In genomic region chr1:244918422-244919319, GRCh38 we compare ENCODE assay signal across 1 cellular context.
TF ChIP-seq lines count a peak whose summit lies in the region.

No MANE protein-coding gene starts in this region.

TF ChIP-seq in HEK293, 187 proteins besides CTCF, POLR2A, EP300 and RAD21 (continued from another document and continues in another):
- TF ChIP-seq ZNF830 (tag by site-specific recombination; IDR thresholded peaks at IDR 0.05; ENCODE audit: low read depth): no peak
- peak; percentile 49; the same call in 1 of the 2 replicates for TF ChIP-seq ZNF324 (tag by site-specific recombination; IDR thresholded peaks at IDR 0.05)
- no peak for TF ChIP-seq ZNF211 (tag by site-specific recombination; IDR thresholded peaks at IDR 0.05; ENCODE audit: low read depth)
- TF ChIP-seq ZNF600 (tag by site-specific recombination; IDR thresholded peaks at IDR 0.05): peak; percentile 80
- peak; percentile 96 for TF ChIP-seq ZBTB20 (tag by site-specific recombination; IDR thresholded peaks at IDR 0.05)
- no peak for TF ChIP-seq GFI1B (tag by site-specific recombination; IDR thresholded peaks at IDR 0.05)
- 0 out of 2 replicates have a peak, but pooled peaks have one; percentile 13 for TF ChIP-seq ZNF626 (tag by site-specific recombination; IDR thresholded peaks at IDR 0.05)
- TF ChIP-seq ZNF513 (tag by site-specific recombination; IDR thresholded peaks at IDR 0.05): no peak
- peak; percentile 55; the same call in 1 of the 2 replicates for TF ChIP-seq KLF10 (tag by site-specific recombination; IDR thresholded peaks at IDR 0.05)
- TF ChIP-seq ZNF664 (tag by site-specific recombination; IDR thresholded peaks at IDR 0.05): peak; percentile 96
- TF ChIP-seq ZNF350 (tag by site-specific recombination; IDR thresholded peaks at IDR 0.05): no peak
- TF ChIP-seq ZNF621 (tag by site-specific recombination; IDR thresholded peaks at IDR 0.05): no peak
- no peak for TF ChIP-seq ZNF449 (tag by site-specific recombination; IDR thresholded peaks at IDR 0.05)
- TF ChIP-seq ZNF571 (tag by site-specific recombination; IDR thresholded peaks at IDR 0.05): no peak
- no peak for TF ChIP-seq TRIM28 (IDR thresholded peaks at IDR 0.05; ENCODE audit: borderline replicate concordance, low read length)
- TF ChIP-seq ZNF473 (tag by site-specific recombination; IDR thresholded peaks at IDR 0.05): no peak
- no peak for TF ChIP-seq PRDM2 (tag by site-specific recombination; IDR thresholded peaks at IDR 0.05; ENCODE audit: borderline replicate concordance)
- 0 out of 2 replicates have a peak, but pooled peaks have one; percentile 33 for TF ChIP-seq REPIN1 (tag by site-specific recombination; IDR thresholded peaks at IDR 0.05; ENCODE audit: low read depth)
- no peak for TF ChIP-seq ZBTB11 (tag by site-specific recombination; conservative IDR thresholded peaks at IDR 0.05; ENCODE audit: low read depth)
- no peak for TF ChIP-seq ZNF274 (IDR thresholded peaks at IDR 0.05; ENCODE audit: low read length)
- TF ChIP-seq ZNF274 (tag by site-specific recombination; IDR thresholded peaks at IDR 0.05; ENCODE audit: borderline replicate concordance): no peak
- TF ChIP-seq PATZ1 (tag by site-specific recombination; IDR thresholded peaks at IDR 0.05): peak; percentile 65
- peak; percentile 72 for TF ChIP-seq KLF16 (tag by site-specific recombination; IDR thresholded peaks at IDR 0.05)
- TF ChIP-seq ZNF239 (tag by site-specific recombination; IDR thresholded peaks at IDR 0.05): peak; percentile 93
- TF ChIP-seq ZBTB44 (tag by site-specific recombination; IDR thresholded peaks at IDR 0.05): peak; percentile 9
- no peak for TF ChIP-seq ZNF792 (tag by site-specific recombination; IDR thresholded peaks at IDR 0.05)
- no peak for TF ChIP-seq ZNF37A (tag by site-specific recombination; IDR thresholded peaks at IDR 0.05)
- 0 out of 2 replicates have a peak, but pooled peaks have one; percentile 9 for TF ChIP-seq ZBTB48 (tag by site-specific recombination; IDR thresholded peaks at IDR 0.05)
- TF ChIP-seq ZSCAN5A (tag by site-specific recombination; IDR thresholded peaks at IDR 0.05): no peak
- no peak for TF ChIP-seq HOXD13 (CRISPR knock-in tag; IDR thresholded peaks at IDR 0.05; ENCODE audit: borderline replicate concordance)
- peak; percentile 93 for TF ChIP-seq ZNF335 (tag by site-specific recombination; conservative IDR thresholded peaks at IDR 0.05)
- peak; percentile 55 for TF ChIP-seq SP7 (tag by site-specific recombination; IDR thresholded peaks at IDR 0.05)
- peak; percentile 99 for TF ChIP-seq ZNF785 (tag by site-specific recombination; IDR thresholded peaks at IDR 0.05)
- TF ChIP-seq ZEB2 (tag by site-specific recombination; IDR thresholded peaks at IDR 0.05): peak; percentile 90
- 0 out of 2 replicates have a peak, but pooled peaks have one; percentile 4 for TF ChIP-seq GLI2 (tag by site-specific recombination; IDR thresholded peaks at IDR 0.05; ENCODE audit: borderline replicate concordance, low read depth)
- 0 out of 2 replicates have a peak, but pooled peaks have one; percentile 37 for TF ChIP-seq ZNF146 (tag by site-specific recombination; IDR thresholded peaks at IDR 0.05)
- no peak for TF ChIP-seq ZNF416 (tag by site-specific recombination; IDR thresholded peaks at IDR 0.05)
- peak; percentile 98 for TF ChIP-seq ZBTB26 (tag by site-specific recombination; optimal IDR thresholded peaks at IDR 0.05)
- peak; percentile 55; the same call in 1 of the 2 replicates for TF ChIP-seq ZNF501 (tag by site-specific recombination; IDR thresholded peaks at IDR 0.05)
- TF ChIP-seq ZNF433 (tag by site-specific recombination; IDR thresholded peaks at IDR 0.05; ENCODE audit: low read depth): no peak
- no peak for TF ChIP-seq ZNF639 (tag by site-specific recombination; IDR thresholded peaks at IDR 0.05)
- TF ChIP-seq KLF8 (tag by site-specific recombination; IDR thresholded peaks at IDR 0.05): 0 out of 2 replicates have a peak, but pooled peaks have one; percentile 17
